In genomic region chr1:213003281-213003680, GRCh38 we compare ENCODE assay signal across 13 cellular contexts. TPM values are rescaled to one million over a fixed set of nuclear protein-coding genes. Genes with fewer than 3 reads are reported as not detected.
DNase-seq lines count a peak whose midpoint lies in the region; ATAC-seq and TF ChIP-seq lines count a peak whose summit lies in the region.
"Had no signal": no experiment of that assay in that cellular context is flagged by ENCODE, and none has a peak within 500 bp of the region (broad histone marks: within the 10 kb centered on the region; RNA-seq: fewer than 3 reads in every experiment).

No MANE protein-coding gene starts in this region.

- 67 to 90% methylated on average over 3 of the region's 3 CpGs for WGBS in esophagus squamous epithelium, 2 donors

- no peaks in the 10 kb centered on the region for H3K9me3 Mint-ChIP-seq in natural killer cell treated with Interleukin-12 subunit alpha and Interleukin-12 subunit beta and Interleukin-15 and Interleukin-18, amount 100 ng/mL, for 72 hours
- no peaks in the 10 kb centered on the region for H3K9me3 Mint-ChIP-seq in natural killer cell
- H3K9me3 Mint-ChIP-seq in stimulated activated effector memory CD8-positive, alpha-beta T cell treated with anti-CD3 and anti-CD28 coated beads, Interleukin-12 subunit alpha, Interleukin-12 subunit beta, amount 100 ng/mL, for 72 hours = no peaks in the 10 kb centered on the region
- H3K9me3 Mint-ChIP-seq: immature natural killer cell had no signal

- H3K4me1 Mint-ChIP-seq in natural killer cell treated with Interleukin-12 subunit alpha and Interleukin-12 subunit beta and Interleukin-15 and Interleukin-18, amount 100 ng/mL, for 72 hours (ENCODE audit: low read depth in 2 of 2) = peaks cover 9 to 22% of the 10 kb centered on the region in 2 donors
- peaks cover 17 to 19% of the 10 kb centered on the region in 2 donors for H3K4me1 Mint-ChIP-seq in natural killer cell
- H3K4me1 Mint-ChIP-seq in stimulated activated effector memory CD8-positive, alpha-beta T cell treated with anti-CD3 and anti-CD28 coated beads, Interleukin-12 subunit alpha, Interleukin-12 subunit beta, amount 100 ng/mL, for 72 hours = peaks cover 14% of the 10 kb centered on the region

- no peaks in the 10 kb centered on the region for H3K27me3 Mint-ChIP-seq in natural killer cell treated with Interleukin-12 subunit alpha and Interleukin-12 subunit beta and Interleukin-15 and Interleukin-18, amount 100 ng/mL, for 72 hours
- H3K27me3 Mint-ChIP-seq in natural killer cell (ENCODE audit: low read depth in 2 of 2) = no peaks in the 10 kb centered on the region

- intact Hi-C loops in natural killer cell (cut with micrococcal nuclease) (no loop called here), esophagus squamous epithelium (cut with DNase I) (no loop called here)

- no peak overlapping the region for H3K27ac ChIP-seq in esophagus squamous epithelium
- H3K27ac ChIP-seq: neutrophil had no signal

- H3K36me3 Mint-ChIP-seq in natural killer cell treated with Interleukin-12 subunit alpha and Interleukin-12 subunit beta and Interleukin-15 and Interleukin-18, amount 100 ng/mL, for 72 hours = peaks cover 35% of the 10 kb centered on the region
- peaks cover 23% of the 10 kb centered on the region for H3K36me3 Mint-ChIP-seq in natural killer cell
- peaks cover 98% of the 10 kb centered on the region for H3K36me3 Mint-ChIP-seq in stimulated activated effector memory CD8-positive, alpha-beta T cell treated with anti-CD3 and anti-CD28 coated beads, Interleukin-12 subunit alpha, Interleukin-12 subunit beta, amount 100 ng/mL, for 72 hours

- no peak for TF ChIP-seq POLR2A in esophagus squamous epithelium (IDR thresholded peaks at IDR 0.05)

- no peak overlapping the region for H3K4me3 ChIP-seq in esophagus squamous epithelium

- H3K4me1 ChIP-seq in esophagus squamous epithelium = no peaks in the 10 kb centered on the region

- H3K4me3 Mint-ChIP-seq in natural killer cell treated with Interleukin-12 subunit alpha and Interleukin-12 subunit beta and Interleukin-15 and Interleukin-18, amount 100 ng/mL, for 72 hours = peak overlapping the region; percentile 47
- no peak overlapping the region for H3K4me3 Mint-ChIP-seq in natural killer cell
- H3K4me3 Mint-ChIP-seq in stimulated activated effector memory CD8-positive, alpha-beta T cell treated with anti-CD3 and anti-CD28 coated beads, Interleukin-12 subunit alpha, Interleukin-12 subunit beta, amount 100 ng/mL, for 72 hours = peak overlapping the region; percentile 21
- H3K4me3 Mint-ChIP-seq: immature natural killer cell had no signal

- no peak for TF ChIP-seq CTCF in natural killer cell (IDR thresholded peaks at IDR 0.05)
- no peak for TF ChIP-seq CTCF in esophagus squamous epithelium (IDR thresholded peaks at IDR 0.05)

- no peaks in the 10 kb centered on the region for H3K27me3 ChIP-seq in esophagus squamous epithelium
- H3K27me3 ChIP-seq: neutrophil had no signal

- no peak for DNase-seq in natural killer cell treated with Interleukin-12 subunit alpha and Interleukin-12 subunit beta and Interleukin-15 and Interleukin-18, amount 100 ng/mL, for 72 hours (ENCODE audit: low spot score)
- DNase-seq in natural killer cell (no peak), inferior parietal cortex (ENCODE audit: extremely low spot score) (no peak), esophagus squamous epithelium (lab: John Stamatoyannopoulos, UW) (no peak)
- no peak for DNase-seq in stimulated activated effector memory CD8-positive, alpha-beta T cell treated with anti-CD3 and anti-CD28 coated beads, Interleukin-12 subunit alpha, Interleukin-12 subunit beta, amount 100 ng/mL, for 72 hours (ENCODE audit: low spot score in 2 of 2)
- DNase-seq: amygdala, immature natural killer cell, NCI-H1417 treated with DMSO at 0.1 percent for 48 hours, NCI-H345 had no signal

- no peaks in the 10 kb centered on the region for H3K9me3 ChIP-seq in esophagus squamous epithelium
- H3K9me3 ChIP-seq: neutrophil had no signal

- H3K27ac Mint-ChIP-seq in natural killer cell treated with Interleukin-12 subunit alpha and Interleukin-12 subunit beta and Interleukin-15 and Interleukin-18, amount 100 ng/mL, for 72 hours = peak overlapping the region; percentile 7 to 58
- H3K27ac Mint-ChIP-seq in natural killer cell = no peak overlapping the region
- peak overlapping the region; percentile 66 for H3K27ac Mint-ChIP-seq in stimulated activated effector memory CD8-positive, alpha-beta T cell treated with anti-CD3 and anti-CD28 coated beads, Interleukin-12 subunit alpha, Interleukin-12 subunit beta, amount 100 ng/mL, for 72 hours

- ATAC-seq in natural killer cell treated with Interleukin-12 subunit alpha and Interleukin-12 subunit beta and Interleukin-15 and Interleukin-18, amount 100 ng/mL, for 72 hours = peak in 1 of 2 donors; percentile 96
- no peak for ATAC-seq in natural killer cell
- ATAC-seq in GM21390 (IDR thresholded peaks at IDR 0.05; ENCODE audit: unreplicated experiment) = peak; percentile 75
- ATAC-seq in HG03432 (IDR thresholded peaks at IDR 0.05; ENCODE audit: unreplicated experiment) = peak; percentile 81
- ATAC-seq in stimulated activated effector memory CD8-positive, alpha-beta T cell treated with anti-CD3 and anti-CD28 coated beads, Interleukin-12 subunit alpha, Interleukin-12 subunit beta, amount 100 ng/mL, for 72 hours = peak; percentile 100
- no peak for ATAC-seq in GM18519 (IDR thresholded peaks at IDR 0.05; ENCODE audit: low FRiP score, unreplicated experiment)

- peaks cover 0 to 100% (median 6%) of the 10 kb centered on the region in 3 donors for H3K36me3 ChIP-seq in esophagus squamous epithelium

RNA-seq across cellular contexts. Expression of gene ANGEL2, which starts 12.4 kb away (rescaled TPM):
- 10 to 100 TPM; 40.0 to 58.4 TPM for total RNA-seq in natural killer cell treated with Interleukin-12 subunit alpha and Interleukin-12 subunit beta and Interleukin-15 and Interleukin-18, amount 100 ng/mL, for 72 hours
- 10 to 100 TPM; 68.1 to 75.3 (median 72.1) TPM for total RNA-seq in natural killer cell
- 10 to 100 TPM; 15.8 to 48.3 (median 31.3) TPM for total RNA-seq in esophagus squamous epithelium

RNA-seq across cellular contexts. Expression of gene RPS6KC1, which starts 47.8 kb away (rescaled TPM):
- 10 to 100 TPM; 14.5 to 17.6 TPM for total RNA-seq in natural killer cell treated with Interleukin-12 subunit alpha and Interleukin-12 subunit beta and Interleukin-15 and Interleukin-18, amount 100 ng/mL, for 72 hours
- total RNA-seq in natural killer cell (10 to 100 TPM; 19.6 to 32.7 (median 24.1) TPM), esophagus squamous epithelium (10 to 100 TPM in 3 of 4 donors, 1 to 10 TPM in 1; 7.4 to 16.8 (median 13.7) TPM)

RNA-seq across cellular contexts. Expression of gene VASH2, which starts 52.9 kb away (rescaled TPM):
- total RNA-seq in natural killer cell treated with Interleukin-12 subunit alpha and Interleukin-12 subunit beta and Interleukin-15 and Interleukin-18, amount 100 ng/mL, for 72 hours = under 1 TPM in 1 of 2 donors, not detected in 1; 0.81 TPM
- total RNA-seq in natural killer cell (not detected), esophagus squamous epithelium (1 to 10 TPM in 3 of 4 donors, under 1 TPM in 1; 0.27 to 3.4 (median 2.4) TPM)

Comparison
In these comparisons a context has a peak if more than half of its experiments do, and no peak if none do; other contexts are left out.
1. H3K27ac Mint-ChIP-seq: peak in natural killer cell treated with Interleukin-12 subunit alpha and Interleukin-12 subunit beta and Interleukin-15 and Interleukin-18, amount 100 ng/mL, for 72 hours (2 of 2) and stimulated activated effector memory CD8-positive, alpha-beta T cell treated with anti-CD3 and anti-CD28 coated beads, Interleukin-12 subunit alpha, Interleukin-12 subunit beta, amount 100 ng/mL, for 72 hours (single experiment); none in natural killer cell (0 of 2).
2. ATAC-seq: peak in GM21390 (single experiment), HG03432 (single experiment) and stimulated activated effector memory CD8-positive, alpha-beta T cell treated with anti-CD3 and anti-CD28 coated beads, Interleukin-12 subunit alpha, Interleukin-12 subunit beta, amount 100 ng/mL, for 72 hours (single experiment); none in natural killer cell (0 of 3) and GM18519 (single experiment).